Comparison of ENCODE assay signal across 29 cellular contexts in genomic region chr20:25126204-25126603, GRCh38. TPM values are rescaled to one million over a fixed set of nuclear protein-coding genes. Genes with fewer than 3 reads are reported as not detected.
DNase-seq lines count a peak whose midpoint lies in the region; ATAC-seq, FAIRE-seq and TF ChIP-seq lines count a peak whose summit lies in the region.
"Had no signal": no experiment of that assay in that cellular context is flagged by ENCODE, and none has a peak within 500 bp of the region (broad histone marks: within the 10 kb centered on the region; RNA-seq: fewer than 3 reads in every experiment).

No MANE protein-coding gene starts in this region.

- H3K36me3 ChIP-seq in vagina (no peaks in the 10 kb centered on the region), right atrium auricular region (no peaks in the 10 kb centered on the region)
- H3K36me3 ChIP-seq: BE2C, BLaER1 had no signal

- no peak for ATAC-seq in A549

- H3K27me3 ChIP-seq in vagina (no peaks in the 10 kb centered on the region), right atrium auricular region (no peaks in the 10 kb centered on the region)
- H3K27me3 ChIP-seq: BLaER1 had no signal

- no peak for FAIRE-seq in A549 (lab: Jason Lieb, UNC)
- FAIRE-seq: GM12891, GM19239 had no signal

- H3K4me3 ChIP-seq in A549 (no peak overlapping the region), vagina (no peak overlapping the region), right atrium auricular region (no peak overlapping the region)
- H3K4me3 ChIP-seq: BLaER1 had no signal

- peak overlapping the region; percentile 10; the same call in 1 of the 3 replicates for H3K4me2 ChIP-seq in A549
- H3K4me2 ChIP-seq: BLaER1 had no signal

- 0 out of 6 replicates have a peak overlapping the region, but pooled peaks of 1 of the 2 experiments have one; percentile 12 for H3K27ac ChIP-seq in A549
- H3K27ac ChIP-seq in vagina: no peak overlapping the region
- no peak overlapping the region for H3K27ac ChIP-seq in right atrium auricular region
- H3K27ac ChIP-seq: 22Rv1, BLaER1 had no signal

- POLR2A ChIA-PET in A549 (lab: Yijun Ruan, JAX): no interaction called here

- intact Hi-C loops in vagina (cut with DNase I): no loop called here

- TF ChIP-seq RAD21 in A549 (conservative IDR thresholded peaks at IDR 0.05 in 1 of 2, IDR thresholded peaks at IDR 0.05 in 1 of 2): no peak

- WGBS in A549 (ENCODE audit: missing lambda C conversion rate): 76% methylated on average over 3 of the region's 3 CpGs

- TF ChIP-seq POLR2A in A549 (IDR thresholded peaks at IDR 0.05; ENCODE audit: low read length) (no peak), vagina (IDR thresholded peaks at IDR 0.05) (no peak)

- H3K9me3 ChIP-seq in A549: 0 out of 3 replicates have a peak, but pooled peaks cover 2% of the 10 kb centered on the region
- H3K9me3 ChIP-seq in vagina: no peaks in the 10 kb centered on the region
- no peaks in the 10 kb centered on the region for H3K9me3 ChIP-seq in right atrium auricular region
- H3K9me3 ChIP-seq: BE2C, BLaER1 had no signal

- H3K4me1 ChIP-seq in A549 (peaks cover 8% of the 10 kb centered on the region; the same call in 2 of the 3 replicates), vagina (no peaks in the 10 kb centered on the region), right atrium auricular region (no peaks in the 10 kb centered on the region)
- H3K4me1 ChIP-seq: BE2C, BLaER1 had no signal

- CTCF ChIA-PET in A549 (lab: Yijun Ruan, JAX): no interaction called here

- TF ChIP-seq CTCF in A549 (IDR thresholded peaks at IDR 0.05) (no peak), vagina (IDR thresholded peaks at IDR 0.05) (no peak), right atrium auricular region (IDR thresholded peaks at IDR 0.05) (no peak)

- no peak for TF ChIP-seq EP300 in A549 (IDR thresholded peaks at IDR 0.05)

- peak; percentile 21 for DNase-seq in DMS53 (lab: John Stamatoyannopoulos, UW)
- no peak for DNase-seq in DMS53 treated with DMSO at 0.1 percent for 48 hours (lab: John Stamatoyannopoulos, UW; ENCODE audit: unreplicated experiment)
- no peak for DNase-seq in A549 (ENCODE audit: low read depth in 1 of 2, low spot score in 1 of 2)
- DNase-seq in islet precursor cell: peak; percentile 26
- peak; percentile 75 to 82 for DNase-seq in vagina (ENCODE audit: extremely low spot score in 2 of 2)
- DNase-seq in right atrium auricular region (ENCODE audit: low spot score): no peak
- no peak for DNase-seq in NCI-H2227 treated with DMSO at 0.1 percent for 48 hours (lab: John Stamatoyannopoulos, UW)
- DNase-seq: ACHN; BE2C; C1 segment of cervical spinal cord; CD4-positive, alpha-beta memory T cell; CD4-positive, CD25-positive, alpha-beta regulatory T cell; CD8-positive, alpha-beta memory T cell; COR-L47; DMS 273 treated with DMSO at 0.1 percent for 48 hours; DMS153; DMS79; DND-41; EL; GDM1 had no signal

TF ChIP-seq in A549, 52 proteins besides CTCF, POLR2A, EP300 and RAD21:
- TF ChIP-seq USF2 (IDR thresholded peaks at IDR 0.05): no peak
- TF ChIP-seq NPAS2 (CRISPR knock-in tag; IDR thresholded peaks at IDR 0.05; ENCODE audit: borderline replicate concordance): no peak
- TF ChIP-seq ATOH8 (CRISPR knock-in tag; IDR thresholded peaks at IDR 0.05; ENCODE audit: low read depth): no peak
- TF ChIP-seq CHD2 (IDR thresholded peaks at IDR 0.05; ENCODE audit: low read length, partially characterized antibody): no peak
- no peak for TF ChIP-seq TFCP2L1 (CRISPR knock-in tag; IDR thresholded peaks at IDR 0.05)
- no peak for TF ChIP-seq E2F6 (IDR thresholded peaks at IDR 0.05; ENCODE audit: borderline replicate concordance, low read depth)
- TF ChIP-seq EHMT2 (IDR thresholded peaks at IDR 0.05; ENCODE audit: low read depth): no peak
- no peak for TF ChIP-seq CHD4 (IDR thresholded peaks at IDR 0.05; ENCODE audit: borderline replicate concordance)
- TF ChIP-seq MYC (IDR thresholded peaks at IDR 0.05; ENCODE audit: borderline replicate concordance, low read length): no peak
- TF ChIP-seq EHF (CRISPR knock-in tag; IDR thresholded peaks at IDR 0.05): no peak

RNA-seq across cellular contexts. Expression of gene VSX1, which starts 44.3 kb away (rescaled TPM):
- polyA plus RNA-seq in A549 (2011; rRNA removed) (2.9 and 3.6 TPM in 2 replicates), A549 (2017; fragmentation: RNase III; extraction: RNeasy Plus Mini Kit Qiagen cat#74134 plus additional on column Dnase treatment) (0.52 to 1.2 TPM (median 0.77 TPM) in 3 replicates)
- polyA plus RNA-seq in A549 (2012; cell fraction: cytosol; rRNA removed): 0.65 TPM in 2 replicates
- 0.51 and 0.58 TPM in 2 replicates for polyA plus RNA-seq in A549 (2012; cell fraction: nucleus; rRNA removed)
- 1.8 and 2.4 TPM in 2 replicates for polyA minus RNA-seq in A549 (2011; rRNA and poly(A)+ RNA removed)
- total RNA-seq in vagina (not detected), right atrium auricular region (not detected)
- total RNA-seq: A172; A673; CD4-positive, alpha-beta memory T cell; CD4-positive, CD25-positive, alpha-beta regulatory T cell; CD8-positive, alpha-beta memory T cell; Daoy; G401 had no signal
- polyA plus RNA-seq: CD14-positive monocyte; CD4-positive, alpha-beta memory T cell; CD4-positive, CD25-positive, alpha-beta regulatory T cell; CD8-positive, alpha-beta memory T cell had no signal

Comparison
In these comparisons a context has a peak if more than half of its experiments do, and no peak if none do; other contexts are left out.
1. DNase-seq: peak in DMS53 (single experiment), islet precursor cell (single experiment) and vagina (2 of 2); none in DMS53 treated with DMSO at 0.1 percent for 48 hours (single experiment), A549 (0 of 2), right atrium auricular region (single experiment) and NCI-H2227 treated with DMSO at 0.1 percent for 48 hours (single experiment).